In genomic region chr15:76337047-76337738, GRCh38 we compare ENCODE assay signal across 8 cellular contexts. TPM values are rescaled to one million over a fixed set of nuclear protein-coding genes. Genes with fewer than 3 reads are reported as not detected.
DNase-seq lines count a peak whose midpoint lies in the region; ATAC-seq, FAIRE-seq and TF ChIP-seq lines count a peak whose summit lies in the region.

No MANE protein-coding gene starts in this region.

- no peak for TF ChIP-seq EP300 in suprapubic skin (IDR thresholded peaks at IDR 0.05)

- no peak for FAIRE-seq in astrocyte (lab: Jason Lieb, UNC)

- no peaks in the 10 kb centered on the region for H3K79me2 ChIP-seq in astrocyte (ENCODE audit: insufficient read depth, low read length)

- intact Hi-C loops in right cardiac atrium (cut with DNase I), result loop anchor here in 1 of 4 donors (10.0 kb wide), 1 partner anchor 102 kb away; no protein-coding TSS in a partner anchor

- H4K20me1 ChIP-seq in astrocyte (ENCODE audit: insufficient read depth, low read length), result peaks cover 31% of the 10 kb centered on the region

- peak overlapping the region; percentile 87 for H3K4me3 Mint-ChIP-seq in astrocyte (ENCODE audit: unreplicated experiment)
- peak overlapping the region; percentile 85 for H3K4me3 Mint-ChIP-seq in nephron progenitor cell

- peaks cover 11% of the 10 kb centered on the region for H3K4me1 ChIP-seq in astrocyte (ENCODE audit: insufficient read depth, low read length)
- peaks cover 67% of the 10 kb centered on the region for H3K4me1 ChIP-seq in suprapubic skin
- H3K4me1 ChIP-seq in right cardiac atrium (ENCODE audit: control insufficient read depth, insufficient read depth, low read length), result peaks cover 7% of the 10 kb centered on the region

- peak overlapping the region; percentile 89 for H3K27ac Mint-ChIP-seq in astrocyte (ENCODE audit: unreplicated experiment)
- H3K27ac Mint-ChIP-seq in nephron progenitor cell, result no peak overlapping the region

- H3K4me1 Mint-ChIP-seq in astrocyte (ENCODE audit: low read depth, unreplicated experiment), result peaks cover 10% of the 10 kb centered on the region
- H3K4me1 Mint-ChIP-seq in nephron progenitor cell, result peaks cover 58% of the 10 kb centered on the region

- peaks cover 12% of the 10 kb centered on the region for H3K36me3 Mint-ChIP-seq in astrocyte (ENCODE audit: low read depth, unreplicated experiment)
- no peaks in the 10 kb centered on the region for H3K36me3 Mint-ChIP-seq in nephron progenitor cell (ENCODE audit: low read depth)

- no peak overlapping the region for H3K9ac ChIP-seq in astrocyte (ENCODE audit: low read length)

- H3K27ac ChIP-seq in KOPT-K1 (ENCODE audit: low read depth, low read length, poor library complexity, severe bottlenecking) (peak overlapping the region; percentile 55), astrocyte (ENCODE audit: low read depth, low read length) (no peak overlapping the region), suprapubic skin (no peak overlapping the region), right cardiac atrium (ENCODE audit: low read length) (no peak overlapping the region)

- H3K27me3 ChIP-seq in astrocyte (ENCODE audit: insufficient read depth, low read length) (peaks cover 89% of the 10 kb centered on the region), suprapubic skin (peaks cover 94% of the 10 kb centered on the region), right cardiac atrium (ENCODE audit: control insufficient read depth, insufficient read depth) (no peaks in the 10 kb centered on the region)

- TF ChIP-seq POLR2A in suprapubic skin (IDR thresholded peaks at IDR 0.05), result no peak

- H3K4me3 ChIP-seq in astrocyte (ENCODE audit: insufficient read depth, low read depth, low read length) (no peak overlapping the region), suprapubic skin (no peak overlapping the region), right cardiac atrium (ENCODE audit: low read length) (no peak overlapping the region)

- DNase-seq in EL (peak; percentile 79), astrocyte (ENCODE audit: low read depth) (no peak), nephron progenitor cell (peak; percentile 35), middle frontal gyrus (ENCODE audit: extremely low spot score, low spot score) (no peak), nucleus accumbens (lab: John Stamatoyannopoulos, UW) (no peak), suprapubic skin (ENCODE audit: low spot score in 2 of 2) (no peak), right cardiac atrium (no peak)

- peak overlapping the region; percentile 72 for H3K4me2 ChIP-seq in astrocyte (ENCODE audit: low read length)

- 17% methylated on average over 28 of the region's 28 CpGs for WGBS in suprapubic skin
- 6% methylated on average over 28 of the region's 28 CpGs for WGBS in right cardiac atrium

- H3K27me3 Mint-ChIP-seq in astrocyte (ENCODE audit: low read depth, unreplicated experiment) (peaks cover 74% of the 10 kb centered on the region), nephron progenitor cell (ENCODE audit: low read depth, poor library complexity) (peaks cover 100% of the 10 kb centered on the region)

- H3K9me3 ChIP-seq in KOPT-K1 (ENCODE audit: insufficient read depth, low read length, poor library complexity, severe bottlenecking) (no peaks in the 10 kb centered on the region), astrocyte (ENCODE audit: insufficient read depth, low read depth, low read length) (peaks cover 7% of the 10 kb centered on the region), suprapubic skin (no peaks in the 10 kb centered on the region), right cardiac atrium (ENCODE audit: control insufficient read depth, low read length) (no peaks in the 10 kb centered on the region)

- H3K9me3 Mint-ChIP-seq in astrocyte (ENCODE audit: unreplicated experiment) (peaks cover 24% of the 10 kb centered on the region), nephron progenitor cell (no peaks in the 10 kb centered on the region)

- H3K36me3 ChIP-seq in KOPT-K1 (ENCODE audit: insufficient read depth, low read length) (peaks cover 8% of the 10 kb centered on the region; the same call in 1 of the 2 replicates), astrocyte (ENCODE audit: insufficient read depth, low read length) (no peaks in the 10 kb centered on the region), suprapubic skin (no peaks in the 10 kb centered on the region)

- TF ChIP-seq CTCF in astrocyte (IDR thresholded peaks at IDR 0.05; ENCODE audit: insufficient read depth, low read depth, low read length), result no peak
- TF ChIP-seq CTCF in nephron progenitor cell (IDR thresholded peaks at IDR 0.05), result no peak
- no peak for TF ChIP-seq CTCF in suprapubic skin (IDR thresholded peaks at IDR 0.05)

- no peak for ATAC-seq in right cardiac atrium

- H2AFZ ChIP-seq in astrocyte (ENCODE audit: low read depth, low read length), result peak overlapping the region; percentile 47

RNA-seq across cellular contexts. Expression of gene ISL2, which starts 0.6 kb away (rescaled TPM):
- total RNA-seq in astrocyte, result 1.3 and 2.1 TPM in 2 replicates
- total RNA-seq in suprapubic skin, result under 1 TPM in 1 of 4 donors, not detected in 3; 0.76 TPM
- total RNA-seq in right cardiac atrium, result not detected
- 0.05 TPM for polyA plus RNA-seq in right cardiac atrium

RNA-seq across cellular contexts. Expression of gene ETFA, which starts 25.9 kb away (rescaled TPM):
- 123 and 126 TPM in 2 replicates for total RNA-seq in astrocyte
- total RNA-seq in suprapubic skin, result 10 to 100 TPM; 63.6 to 90.1 (median 85.1) TPM
- total RNA-seq in right cardiac atrium, result 100 to 1,000 TPM; 248 to 283 (median 250) TPM
- 264 TPM for polyA plus RNA-seq in right cardiac atrium

Comparison
In these comparisons a context has a peak if more than half of its experiments do, and no peak if none do; other contexts are left out.
1. DNase-seq: peak in EL (single experiment) and nephron progenitor cell (single experiment); none in astrocyte (single experiment), middle frontal gyrus (single experiment), nucleus accumbens (0 of 56), suprapubic skin (0 of 2) and right cardiac atrium (0 of 3).